ENCODE assay signal across 1 cellular context in genomic region chr17:78132086-78132676, GRCh38.
TF ChIP-seq lines count a peak whose summit lies in the region.

No MANE protein-coding gene starts in this region.

TF ChIP-seq in GM12878, 131 proteins besides CTCF, POLR2A, EP300 and RAD21 (continued from another document):
- TF ChIP-seq PAX5 (IDR thresholded peaks at IDR 0.05; ENCODE audit: borderline replicate concordance, low read depth, low read length) (no peak), TCF12 (IDR thresholded peaks at IDR 0.05; ENCODE audit: low read depth, low read length) (no peak), ELK1 (IDR thresholded peaks at IDR 0.05; ENCODE audit: low read depth, low read length) (no peak), FOXK2 (IDR thresholded peaks at IDR 0.05) (no peak), RAD51 (IDR thresholded peaks at IDR 0.05) (no peak), SREBF1 (IDR thresholded peaks at IDR 0.05; ENCODE audit: low read length) (no peak), KAT2A (conservative IDR thresholded peaks at IDR 0.05; ENCODE audit: control insufficient read depth, low read depth, low read length) (no peak), ESRRA (IDR thresholded peaks at IDR 0.05; ENCODE audit: low read length) (no peak), MYB (IDR thresholded peaks at IDR 0.05; ENCODE audit: borderline replicate concordance, low read depth, low read length) (no peak), MTA2 (IDR thresholded peaks at IDR 0.05; ENCODE audit: low read depth) (peak; percentile 44; the same call in 1 of the 2 replicates), E4F1 (IDR thresholded peaks at IDR 0.05; ENCODE audit: borderline replicate concordance, partially characterized antibody) (no peak), ZNF622 (IDR thresholded peaks at IDR 0.05) (no peak), E2F4 (IDR thresholded peaks at IDR 0.05; ENCODE audit: low read depth, low read length) (no peak), SMC3 (IDR thresholded peaks at IDR 0.05; ENCODE audit: borderline replicate concordance, low read length) (no peak; the same call in 1 of the 2 replicates), SUZ12 (IDR thresholded peaks at IDR 0.05; ENCODE audit: unreplicated experiment) (no peak), FOS (IDR thresholded peaks at IDR 0.05; ENCODE audit: borderline replicate concordance, extremely low read depth, insufficient read length) (no peak), WRNIP1 (IDR thresholded peaks at IDR 0.05; ENCODE audit: borderline replicate concordance, low read depth, low read length) (no peak)
